In genomic region chr2:130693474-130693873, GRCh38 we compare ENCODE assay signal across 11 cellular contexts. TPM values are rescaled to one million over a fixed set of nuclear protein-coding genes. Genes with fewer than 3 reads are reported as not detected.
DNase-seq lines count a peak whose midpoint lies in the region; ATAC-seq and TF ChIP-seq lines count a peak whose summit lies in the region.
"Not testable (repeated sequence)": the region's sequence is repeated elsewhere in the genome, so short reads cannot be mapped to it uniquely, and the experiment has no call there.
"Had no signal": no experiment of that assay in that cellular context is flagged by ENCODE, and none has a peak within 500 bp of the region (broad histone marks: within the 10 kb centered on the region; RNA-seq: fewer than 3 reads in every experiment).

No MANE protein-coding gene starts in this region.

- intact Hi-C loops in adrenal gland (cut with DNase I) = not testable (repeated sequence)

- H3K27ac Mint-ChIP-seq in natural killer cell treated with Interleukin-12 subunit alpha and Interleukin-12 subunit beta and Interleukin-15 and Interleukin-18, amount 100 ng/mL, for 72 hours = not testable (repeated sequence)

- H3K4me1 Mint-ChIP-seq in natural killer cell treated with Interleukin-12 subunit alpha and Interleukin-12 subunit beta and Interleukin-15 and Interleukin-18, amount 100 ng/mL, for 72 hours (ENCODE audit: low read depth in 2 of 2) = not testable (repeated sequence)

- H3K4me1 ChIP-seq in adrenal gland (replicated peaks in 1 of 2) = not testable (repeated sequence)

- not testable (repeated sequence) for H3K27me3 ChIP-seq in adrenal gland

- H3K9me3 Mint-ChIP-seq in natural killer cell treated with Interleukin-12 subunit alpha and Interleukin-12 subunit beta and Interleukin-15 and Interleukin-18, amount 100 ng/mL, for 72 hours = not testable (repeated sequence)

- H3K4me3 Mint-ChIP-seq in natural killer cell treated with Interleukin-12 subunit alpha and Interleukin-12 subunit beta and Interleukin-15 and Interleukin-18, amount 100 ng/mL, for 72 hours = not testable (repeated sequence)

- H3K36me3 Mint-ChIP-seq in natural killer cell treated with Interleukin-12 subunit alpha and Interleukin-12 subunit beta and Interleukin-15 and Interleukin-18, amount 100 ng/mL, for 72 hours = not testable (repeated sequence)

- peak; percentile 43 for DNase-seq in D341Med (ENCODE audit: low spot score)
- DNase-seq in HFF-Myc (ENCODE audit: extremely low read depth, low read depth) = peak; percentile 1
- peak; percentile 41 for DNase-seq in SK-N-DZ (ENCODE audit: low spot score)
- DNase-seq in adrenal gland = peak; percentile 9 to 82 (median 32)
- not testable (repeated sequence) for DNase-seq in epithelial cell of proximal tubule (ENCODE audit: low read depth)
- peak; percentile 73 for DNase-seq in natural killer cell treated with Interleukin-12 subunit alpha and Interleukin-12 subunit beta and Interleukin-15 and Interleukin-18, amount 100 ng/mL, for 72 hours (ENCODE audit: low spot score)
- DNase-seq in stimulated activated naive CD8-positive, alpha-beta T cell treated with anti-CD3 and anti-CD28 coated beads, Interleukin-15, Interleukin-2, amounts not matched to agents 100 U/mL and 50 U/mL, for 24 hours = peak; percentile 45

- not testable (repeated sequence) for H3K27ac ChIP-seq in adrenal gland

- peak; percentile 48 to 79 for ATAC-seq in natural killer cell treated with Interleukin-12 subunit alpha and Interleukin-12 subunit beta and Interleukin-15 and Interleukin-18, amount 100 ng/mL, for 72 hours
- ATAC-seq in stimulated activated naive CD8-positive, alpha-beta T cell treated with anti-CD3 and anti-CD28 coated beads, Interleukin-15, Interleukin-2, amounts not matched to agents 100 U/mL and 50 U/mL, for 24 hours = not testable (repeated sequence)

- H3K9me3 ChIP-seq in adrenal gland (replicated peaks in 1 of 3) = not testable (repeated sequence)

- H3K4me3 ChIP-seq in HFF-Myc (replicated peaks; ENCODE audit: low read depth, low read length); adrenal gland; epithelial cell of proximal tubule (ENCODE audit: low read depth, low read length): not testable (repeated sequence)
- H3K4me3 ChIP-seq in iPS-11a (ENCODE audit: low read depth, low read length) = peak overlapping the region; percentile 6

- H3K27me3 Mint-ChIP-seq in natural killer cell treated with Interleukin-12 subunit alpha and Interleukin-12 subunit beta and Interleukin-15 and Interleukin-18, amount 100 ng/mL, for 72 hours = not testable (repeated sequence)

- not testable (repeated sequence) for H3K36me3 ChIP-seq in adrenal gland (replicated peaks in 1 of 2)

- TF ChIP-seq CTCF in HFF-Myc (IDR thresholded peaks at IDR 0.05; ENCODE audit: low read depth, low read length, missing control alignments); adrenal gland (IDR thresholded peaks at IDR 0.05): not testable (repeated sequence)
- peak; percentile 15 for TF ChIP-seq CTCF in epithelial cell of proximal tubule (conservative IDR thresholded peaks at IDR 0.05; ENCODE audit: low read depth, low read length)

- not testable (repeated sequence) for TF ChIP-seq POLR2A in adrenal gland (IDR thresholded peaks at IDR 0.05)

- 4 to 40% (median 5%) methylated on average over 2 to 37 of the region's 37 CpGs; no CpG with 5 or more reads in 1 of the 4 donors for WGBS in adrenal gland, 4 donors

RNA-seq across cellular contexts. Expression of gene GPR148, which starts 35.4 kb away (rescaled TPM):
- not detected in 2 replicates for polyA plus RNA-seq in SK-N-DZ (2014; cell fraction: cytosol; rRNA removed)
- not detected in 2 replicates for polyA plus RNA-seq in SK-N-DZ (2014; cell fraction: nucleus; rRNA removed)
- total RNA-seq in adrenal gland (not detected), epithelial cell of proximal tubule (not detected in 2 replicates)
- not detected for polyA plus RNA-seq in adrenal gland
- not detected for total RNA-seq in natural killer cell treated with Interleukin-12 subunit alpha and Interleukin-12 subunit beta and Interleukin-15 and Interleukin-18, amount 100 ng/mL, for 72 hours
- total RNA-seq: liver, right atrium auricular region, T-cell had no signal
- polyA plus RNA-seq: liver had no signal
